27 cellular contexts compared by ENCODE assay signal in the genomic region with DNA sequence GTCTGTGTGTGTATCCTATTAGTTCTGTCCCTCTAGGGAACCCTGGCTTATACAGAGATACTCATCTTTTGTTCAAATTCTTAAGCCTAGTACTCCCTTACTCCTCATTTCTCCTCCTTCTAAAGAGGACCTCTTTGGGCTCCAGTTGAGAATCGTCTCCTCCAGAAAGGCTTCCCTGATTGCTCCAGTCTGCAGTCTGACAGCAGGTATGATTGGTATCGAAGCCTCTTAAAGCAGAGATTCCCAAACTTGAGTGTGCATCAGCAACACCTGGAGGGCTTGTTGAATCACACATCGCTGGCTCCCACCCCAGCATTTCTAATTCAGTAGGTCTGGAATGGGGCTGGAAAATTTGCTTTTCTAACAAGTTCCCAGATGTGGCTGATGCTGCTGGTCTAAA.
"Had no signal": no experiment of that assay in that cellular context is flagged by ENCODE, and none has a peak within 500 bp of the region (broad histone marks: within the 10 kb centered on the region; RNA-seq: fewer than 3 reads in every experiment).

No MANE protein-coding gene starts in this region.

- ATAC-seq: effector memory CD8-positive, alpha-beta T cell; esophagus mucosa; foreskin keratinocyte; gastrocnemius medialis; gastroesophageal sphincter; heart left ventricle; heart right ventricle had no signal

- H3K4me1 ChIP-seq: colonic mucosa, esophagus squamous epithelium, foreskin keratinocyte, gastrocnemius medialis, gastroesophageal sphincter, heart left ventricle, heart right ventricle had no signal

- FAIRE-seq: colon, endometrium, endothelial cell of umbilical vein, frontal cortex had no signal

- DNase-seq: colonic mucosa; cortex of kidney; dermis blood vessel endothelial cell; dorsolateral prefrontal cortex; effector CD4-positive, alpha-beta T cell; effector CD8-positive, alpha-beta T cell; effector memory CD4-positive, alpha-beta T cell; effector memory CD8-positive, alpha-beta T cell; endodermal cell; erythroblast; esophagus squamous epithelium; foreskin fibroblast; foreskin keratinocyte; foreskin melanocyte; gastrocnemius medialis; glutamatergic neuron; head of caudate nucleus; heart left ventricle; heart right ventricle had no signal

- H3K27ac ChIP-seq: colonic mucosa, coronary artery, dorsolateral prefrontal cortex, epithelial cell of prostate, esophagus squamous epithelium, foreskin keratinocyte, gastrocnemius medialis, gastroesophageal sphincter, heart left ventricle, heart right ventricle had no signal

- H3K9me3 ChIP-seq: colonic mucosa, esophagus squamous epithelium, gastrocnemius medialis, gastroesophageal sphincter, heart left ventricle, heart right ventricle had no signal

- H3K27me3 ChIP-seq: colonic mucosa, dorsolateral prefrontal cortex, esophagus squamous epithelium, gastrocnemius medialis, gastroesophageal sphincter had no signal

- H3K4me3 ChIP-seq: colonic mucosa, coronary artery, dorsolateral prefrontal cortex, esophagus squamous epithelium, gastrocnemius medialis, gastroesophageal sphincter, heart left ventricle, heart right ventricle had no signal

- H3K36me3 ChIP-seq: colonic mucosa, esophagus squamous epithelium, gastrocnemius medialis, gastroesophageal sphincter, heart left ventricle, heart right ventricle had no signal
